In genomic region chr15:66293419-66294156, GRCh38 we compare ENCODE assay signal across 8 cellular contexts. TPM values are rescaled to one million over a fixed set of nuclear protein-coding genes. Genes with fewer than 3 reads are reported as not detected.
A peak's percentile ranks its signal among the peaks of the same experiment; 100 is the strongest.
DNase-seq lines count a peak whose midpoint lies in the region; FAIRE-seq and TF ChIP-seq lines count a peak whose summit lies in the region.

TSS of gene DIS3L (plus strand) at chr15:66293568. CDS start at chr15:66293597, 29 bp downstream.

- POLR2A ChIA-PET in GM10248 (lab: Yijun Ruan, JAX), result no interaction called here

- H3K9me3 ChIP-seq in MG63 (no peaks in the 10 kb centered on the region), iPS-20b (ENCODE audit: insufficient read depth, low read depth, low read length) (no peaks in the 10 kb centered on the region), smooth muscle cell (replicated peaks; ENCODE audit: low read depth) (no peaks in the 10 kb centered on the region)

- H2AFZ ChIP-seq in smooth muscle cell (ENCODE audit: low read depth), result peak within 1 kb of the TSS; percentile 97

- DNase-seq in GM10248 (ENCODE audit: extremely low spot score) (peak; percentile 85), H54 (ENCODE audit: insufficient read length, low spot score) (no peak), MG63 (peak; percentile 71), UCSD-AML1 (lab: John Stamatoyannopoulos, UW; ENCODE audit: unreplicated experiment) (peak; percentile 85), brain microvascular endothelial cell (no peak), smooth muscle cell (lab: John Stamatoyannopoulos, UW; ENCODE audit: unreplicated experiment) (no peak), pons (ENCODE audit: low spot score) (no peak)

- in situ Hi-C loops in brain microvascular endothelial cell (cut with HindIII; ENCODE audit: low pct_ligation_motif_present, low sequenced_read_pairs), result no loop called here

- H3F3A ChIP-seq in smooth muscle cell (ENCODE audit: low read depth), result peaks cover 10% of the 10 kb centered on the region

- H3K27ac ChIP-seq in brain microvascular endothelial cell (peak within 1 kb of the TSS; percentile 37), iPS-20b (ENCODE audit: low read length) (peak within 1 kb of the TSS; percentile 42), smooth muscle cell (ENCODE audit: low read depth) (peak within 1 kb of the TSS; percentile 52)

- TF ChIP-seq CTCF in GM10248 (IDR thresholded peaks at IDR 0.05; ENCODE audit: control extremely low read depth, extremely low read depth, low read depth, missing control alignments), result no peak
- no peak for TF ChIP-seq CTCF in brain microvascular endothelial cell (IDR thresholded peaks at IDR 0.05; ENCODE audit: low read depth, low read length, missing control alignments)
- TF ChIP-seq CTCF in smooth muscle cell (IDR thresholded peaks at IDR 0.05; ENCODE audit: borderline replicate concordance, insufficient read depth, poor library complexity, severe bottlenecking), result no peak

- peak within 1 kb of the TSS; percentile 96 for H3K4me2 ChIP-seq in smooth muscle cell

- CTCF ChIA-PET in GM10248 (lab: Yijun Ruan, JAX), result interaction anchor here (0.6 to 5.3 kb wide), 5 partner anchors 10 to 973 kb away, joined by 3 to 28 read pairs (median 3); partner anchors contain the start of gene SNAPC5

- H3K4me1 ChIP-seq in iPS-20b (ENCODE audit: insufficient read depth, low read length), result peaks cover 19% of the 10 kb centered on the region
- H3K4me1 ChIP-seq in smooth muscle cell (ENCODE audit: low read depth), result peaks cover 25% of the 10 kb centered on the region

- WGBS in smooth muscle cell (ENCODE audit: low lambda C conversion rate), result under 1% methylated on average over 64 of the region's 92 CpGs

- peaks cover 11% of the 10 kb centered on the region for H3K36me3 ChIP-seq in MG63
- H3K36me3 ChIP-seq in brain microvascular endothelial cell (replicated peaks), result no peaks in the 10 kb centered on the region
- H3K36me3 ChIP-seq in iPS-20b (ENCODE audit: insufficient read depth, low read depth, low read length), result 0 out of 2 replicates have a peak, but pooled peaks cover 6% of the 10 kb centered on the region
- H3K36me3 ChIP-seq in smooth muscle cell (ENCODE audit: low read depth), result no peaks in the 10 kb centered on the region

- no peak for FAIRE-seq in H54 (lab: Jason Lieb, UNC)

- H4K20me1 ChIP-seq in smooth muscle cell (ENCODE audit: low read depth), result no peaks in the 10 kb centered on the region

- peak; percentile 58 for TF ChIP-seq POLR2A in H54 (IDR thresholded peaks at IDR 0.05; ENCODE audit: low read depth, low read length)

- peaks cover 17% of the 10 kb centered on the region for H3K79me2 ChIP-seq in smooth muscle cell (ENCODE audit: low read depth)

- peak within 1 kb of the TSS; percentile 62 for H3K4me3 ChIP-seq in MG63
- H3K4me3 ChIP-seq in brain microvascular endothelial cell (ENCODE audit: low read depth, low read length), result peak within 1 kb of the TSS; percentile 65
- peak within 1 kb of the TSS; percentile 76 for H3K4me3 ChIP-seq in iPS-20b (ENCODE audit: low read length)
- peak within 1 kb of the TSS; percentile 75 for H3K4me3 ChIP-seq in smooth muscle cell

- no peaks in the 10 kb centered on the region for H3K27me3 ChIP-seq in MG63
- no peaks in the 10 kb centered on the region for H3K27me3 ChIP-seq in brain microvascular endothelial cell (replicated peaks)
- no peaks in the 10 kb centered on the region for H3K27me3 ChIP-seq in iPS-20b (ENCODE audit: insufficient read depth, low read length)
- H3K27me3 ChIP-seq in smooth muscle cell (ENCODE audit: low read depth), result no peaks in the 10 kb centered on the region

- H3K9ac ChIP-seq in iPS-20b (ENCODE audit: low read depth, low read length) (peak within 1 kb of the TSS; percentile 85), smooth muscle cell (ENCODE audit: low read depth) (peak within 1 kb of the TSS; percentile 62)

RNA-seq across cellular contexts. Expression of gene DIS3L, which starts in this region (rescaled TPM):
- 23.4 and 35.9 TPM in 2 replicates for total RNA-seq in MG63 (2014; rRNA removed; shearing (Covaris generic); ENCODE audit: low replicate concordance)
- 15.2 and 15.4 TPM in 2 replicates for total RNA-seq in smooth muscle cell
- polyA plus RNA-seq in smooth muscle cell, result 10.5 and 17.0 TPM in 2 replicates

Comparison
In these comparisons a context has a peak if more than half of its experiments do, and no peak if none do; other contexts are left out.
1. DNase-seq: peak in GM10248 (single experiment), MG63 (single experiment) and UCSD-AML1 (single experiment); none in H54 (single experiment), brain microvascular endothelial cell (single experiment), smooth muscle cell (single experiment) and pons (single experiment).
2. Peak in every context shown above with its lines, with median percentiles within 50 percentile points of each other: H3K4me3 ChIP-seq and H3K27ac ChIP-seq.